8 cellular contexts compared by ENCODE assay signal in genomic region chr18:26383454-26384270, GRCh38.
A peak's percentile ranks its signal among the peaks of the same experiment; 100 is the strongest.
DNase-seq lines count a peak whose midpoint lies in the region; ATAC-seq and TF ChIP-seq lines count a peak whose summit lies in the region.

No MANE protein-coding gene starts in this region.

- H3K4me3 ChIP-seq in GM12864 (ENCODE audit: low read depth, low read length), result no peak overlapping the region
- H3K4me3 ChIP-seq in adipocyte (ENCODE audit: low read length), result no peak overlapping the region
- H3K4me3 ChIP-seq in skeletal muscle cell (ENCODE audit: low read depth, low read length), result no peak overlapping the region
- H3K4me3 ChIP-seq in MG63, result no peak overlapping the region

- peaks cover 31% of the 10 kb centered on the region for H3K4me1 ChIP-seq in adipocyte (ENCODE audit: control insufficient read depth, insufficient read depth, low read length)

- peak; percentile 45 for DNase-seq in GM12864 (ENCODE audit: low read depth)
- peak; percentile 37 for DNase-seq in NCI-H2029 treated with DMSO at 0.1 percent for 48 hours (lab: John Stamatoyannopoulos, UW)
- peak; percentile 83 for DNase-seq in adipocyte (ENCODE audit: low read depth)
- peak; percentile 14 for DNase-seq in hepatic stellate cell (ENCODE audit: low spot score)
- DNase-seq in skeletal muscle cell (ENCODE audit: low read depth), result peak; percentile 39
- DNase-seq in MG63, result no peak

- H3K9me3 ChIP-seq in adipocyte (ENCODE audit: control insufficient read depth, low read length), result no peaks in the 10 kb centered on the region
- H3K9me3 ChIP-seq in MG63, result no peaks in the 10 kb centered on the region

- ATAC-seq in HG02623 (IDR thresholded peaks at IDR 0.05; ENCODE audit: unreplicated experiment), result peak; percentile 70

- peak overlapping the region; percentile 4 for H3K9ac ChIP-seq in adipocyte (ENCODE audit: low read length)

- peak; percentile 88 for TF ChIP-seq CTCF in 22Rv1 (IDR thresholded peaks at IDR 0.05)
- TF ChIP-seq CTCF in GM12864 (IDR thresholded peaks at IDR 0.05; ENCODE audit: low read depth, low read length, missing control alignments), result peak; percentile 77

- H3K27me3 ChIP-seq in adipocyte (replicated peaks; ENCODE audit: control insufficient read depth, insufficient read depth, low read length), result no peaks in the 10 kb centered on the region
- H3K27me3 ChIP-seq in MG63, result no peaks in the 10 kb centered on the region

- H3K36me3 ChIP-seq in adipocyte (ENCODE audit: control insufficient read depth, insufficient read depth, low read length, severe bottlenecking), result no peaks in the 10 kb centered on the region
- H3K36me3 ChIP-seq in MG63, result no peaks in the 10 kb centered on the region

- no peak overlapping the region for H3K27ac ChIP-seq in 22Rv1
